1 cellular context compared by ENCODE assay signal in the genomic region with DNA sequence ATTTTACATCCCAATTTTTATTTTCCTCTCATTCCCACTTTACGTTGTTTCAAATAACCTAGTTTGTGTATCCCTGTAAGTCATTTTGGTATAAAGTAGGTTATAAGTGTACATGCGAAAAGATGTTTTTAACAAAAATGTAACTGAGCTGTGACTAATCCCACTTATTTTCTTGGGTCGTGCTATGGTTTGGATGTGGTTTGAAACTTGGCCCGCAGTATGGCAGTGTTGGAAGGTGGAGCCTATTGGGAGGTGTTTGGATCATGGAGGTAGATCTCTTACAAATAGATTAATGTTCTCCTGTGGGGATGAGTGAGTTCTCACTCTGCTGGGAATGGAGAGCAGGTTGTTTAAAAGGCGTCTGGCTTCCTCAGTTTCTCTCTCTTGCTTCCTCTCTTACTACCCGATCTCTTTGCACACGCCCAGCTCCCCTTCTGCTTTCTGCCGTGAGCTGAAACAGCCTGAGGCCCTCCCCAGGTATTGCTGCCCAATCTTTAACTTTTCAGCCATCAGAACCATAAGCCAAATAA.
TF ChIP-seq lines count a peak whose summit lies in the region.

No MANE protein-coding gene starts in this region.

TF ChIP-seq in K562, 482 proteins besides CTCF, POLR2A, EP300 and RAD21 (continued from another document):
- TF ChIP-seq, protein P1, sequence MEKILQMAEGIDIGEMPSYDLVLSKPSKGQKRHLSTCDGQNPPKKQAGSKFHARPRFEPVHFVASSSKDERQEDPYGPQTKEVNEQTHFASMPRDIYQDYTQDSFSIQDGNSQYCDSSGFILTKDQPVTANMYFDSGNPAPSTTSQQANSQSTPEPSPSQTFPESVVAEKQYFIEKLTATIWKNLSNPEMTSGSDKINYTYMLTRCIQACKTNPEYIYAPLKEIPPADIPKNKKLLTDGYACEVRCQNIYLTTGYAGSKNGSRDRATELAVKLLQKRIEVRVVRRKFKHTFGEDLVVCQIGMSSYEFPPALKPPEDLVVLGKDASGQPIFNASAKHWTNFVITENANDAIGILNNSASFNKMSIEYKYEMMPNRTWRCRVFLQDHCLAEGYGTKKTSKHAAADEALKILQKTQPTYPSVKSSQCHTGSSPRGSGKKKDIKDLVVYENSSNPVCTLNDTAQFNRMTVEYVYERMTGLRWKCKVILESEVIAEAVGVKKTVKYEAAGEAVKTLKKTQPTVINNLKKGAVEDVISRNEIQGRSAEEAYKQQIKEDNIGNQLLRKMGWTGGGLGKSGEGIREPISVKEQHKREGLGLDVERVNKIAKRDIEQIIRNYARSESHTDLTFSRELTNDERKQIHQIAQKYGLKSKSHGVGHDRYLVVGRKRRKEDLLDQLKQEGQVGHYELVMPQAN (IDR thresholded peaks at IDR 0.05; ENCODE audit: borderline replicate concordance), result no peak
- TF ChIP-seq NCOR1 (IDR thresholded peaks at IDR 0.05) (no peak), HOXB6 (CRISPR knock-in tag; IDR thresholded peaks at IDR 0.05; ENCODE audit: borderline replicate concordance) (no peak), U2AF1 (optimal IDR thresholded peaks at IDR 0.05; ENCODE audit: low read depth, low read length) (peak; percentile 10), PTBP1 (IDR thresholded peaks at IDR 0.05; ENCODE audit: low read depth, low read length) (no peak), HDAC6 (IDR thresholded peaks at IDR 0.05; ENCODE audit: low read depth, low read length) (no peak), MAZ (CRISPR knock-in tag; conservative IDR thresholded peaks at IDR 0.05 in 1 of 2, IDR thresholded peaks at IDR 0.05 in 1 of 2) (no peak), ZNF282 (CRISPR knock-in tag; IDR thresholded peaks at IDR 0.05) (no peak), DIDO1 (tag; IDR thresholded peaks at IDR 0.05; ENCODE audit: low read depth) (no peak), KHSRP (IDR thresholded peaks at IDR 0.05) (0 out of 2 replicates have a peak, but pooled peaks have one; percentile 35), OTX1 (CRISPR knock-in tag; IDR thresholded peaks at IDR 0.05) (no peak), LEF1 (IDR thresholded peaks at IDR 0.05) (no peak)
- TF ChIP-seq, protein P2, sequence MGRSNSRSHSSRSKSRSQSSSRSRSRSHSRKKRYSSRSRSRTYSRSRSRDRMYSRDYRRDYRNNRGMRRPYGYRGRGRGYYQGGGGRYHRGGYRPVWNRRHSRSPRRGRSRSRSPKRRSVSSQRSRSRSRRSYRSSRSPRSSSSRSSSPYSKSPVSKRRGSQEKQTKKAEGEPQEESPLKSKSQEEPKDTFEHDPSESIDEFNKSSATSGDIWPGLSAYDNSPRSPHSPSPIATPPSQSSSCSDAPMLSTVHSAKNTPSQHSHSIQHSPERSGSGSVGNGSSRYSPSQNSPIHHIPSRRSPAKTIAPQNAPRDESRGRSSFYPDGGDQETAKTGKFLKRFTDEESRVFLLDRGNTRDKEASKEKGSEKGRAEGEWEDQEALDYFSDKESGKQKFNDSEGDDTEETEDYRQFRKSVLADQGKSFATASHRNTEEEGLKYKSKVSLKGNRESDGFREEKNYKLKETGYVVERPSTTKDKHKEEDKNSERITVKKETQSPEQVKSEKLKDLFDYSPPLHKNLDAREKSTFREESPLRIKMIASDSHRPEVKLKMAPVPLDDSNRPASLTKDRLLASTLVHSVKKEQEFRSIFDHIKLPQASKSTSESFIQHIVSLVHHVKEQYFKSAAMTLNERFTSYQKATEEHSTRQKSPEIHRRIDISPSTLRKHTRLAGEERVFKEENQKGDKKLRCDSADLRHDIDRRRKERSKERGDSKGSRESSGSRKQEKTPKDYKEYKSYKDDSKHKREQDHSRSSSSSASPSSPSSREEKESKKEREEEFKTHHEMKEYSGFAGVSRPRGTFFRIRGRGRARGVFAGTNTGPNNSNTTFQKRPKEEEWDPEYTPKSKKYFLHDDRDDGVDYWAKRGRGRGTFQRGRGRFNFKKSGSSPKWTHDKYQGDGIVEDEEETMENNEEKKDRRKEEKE (IDR thresholded peaks at IDR 0.05; ENCODE audit: borderline replicate concordance in 1 of 2, control insufficient read depth in 1 of 2, low read depth in 2 of 2, low read length in 1 of 2), result no peak
- TF ChIP-seq, protein P3, sequence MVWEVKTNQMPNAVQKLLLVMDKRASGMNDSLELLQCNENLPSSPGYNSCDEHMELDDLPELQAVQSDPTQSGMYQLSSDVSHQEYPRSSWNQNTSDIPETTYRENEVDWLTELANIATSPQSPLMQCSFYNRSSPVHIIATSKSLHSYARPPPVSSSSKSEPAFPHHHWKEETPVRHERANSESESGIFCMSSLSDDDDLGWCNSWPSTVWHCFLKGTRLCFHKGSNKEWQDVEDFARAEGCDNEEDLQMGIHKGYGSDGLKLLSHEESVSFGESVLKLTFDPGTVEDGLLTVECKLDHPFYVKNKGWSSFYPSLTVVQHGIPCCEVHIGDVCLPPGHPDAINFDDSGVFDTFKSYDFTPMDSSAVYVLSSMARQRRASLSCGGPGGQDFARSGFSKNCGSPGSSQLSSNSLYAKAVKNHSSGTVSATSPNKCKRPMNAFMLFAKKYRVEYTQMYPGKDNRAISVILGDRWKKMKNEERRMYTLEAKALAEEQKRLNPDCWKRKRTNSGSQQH (CRISPR knock-in tag; IDR thresholded peaks at IDR 0.05), result no peak
- TF ChIP-seq, protein P4, sequence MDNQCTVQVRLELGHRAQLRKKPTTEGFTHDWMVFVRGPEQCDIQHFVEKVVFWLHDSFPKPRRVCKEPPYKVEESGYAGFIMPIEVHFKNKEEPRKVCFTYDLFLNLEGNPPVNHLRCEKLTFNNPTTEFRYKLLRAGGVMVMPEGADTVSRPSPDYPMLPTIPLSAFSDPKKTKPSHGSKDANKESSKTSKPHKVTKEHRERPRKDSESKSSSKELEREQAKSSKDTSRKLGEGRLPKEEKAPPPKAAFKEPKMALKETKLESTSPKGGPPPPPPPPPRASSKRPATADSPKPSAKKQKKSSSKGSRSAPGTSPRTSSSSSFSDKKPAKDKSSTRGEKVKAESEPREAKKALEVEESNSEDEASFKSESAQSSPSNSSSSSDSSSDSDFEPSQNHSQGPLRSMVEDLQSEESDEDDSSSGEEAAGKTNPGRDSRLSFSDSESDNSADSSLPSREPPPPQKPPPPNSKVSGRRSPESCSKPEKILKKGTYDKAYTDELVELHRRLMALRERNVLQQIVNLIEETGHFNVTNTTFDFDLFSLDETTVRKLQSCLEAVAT (IDR thresholded peaks at IDR 0.05), result peak in 1 of 2 experiments; percentile 45; a peak in 1 of 4 replicates
- TF ChIP-seq, protein P5, sequence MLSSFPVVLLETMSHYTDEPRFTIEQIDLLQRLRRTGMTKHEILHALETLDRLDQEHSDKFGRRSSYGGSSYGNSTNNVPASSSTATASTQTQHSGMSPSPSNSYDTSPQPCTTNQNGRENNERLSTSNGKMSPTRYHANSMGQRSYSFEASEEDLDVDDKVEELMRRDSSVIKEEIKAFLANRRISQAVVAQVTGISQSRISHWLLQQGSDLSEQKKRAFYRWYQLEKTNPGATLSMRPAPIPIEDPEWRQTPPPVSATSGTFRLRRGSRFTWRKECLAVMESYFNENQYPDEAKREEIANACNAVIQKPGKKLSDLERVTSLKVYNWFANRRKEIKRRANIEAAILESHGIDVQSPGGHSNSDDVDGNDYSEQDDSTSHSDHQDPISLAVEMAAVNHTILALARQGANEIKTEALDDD (IDR thresholded peaks at IDR 0.05), result no peak
- TF ChIP-seq, protein P6, sequence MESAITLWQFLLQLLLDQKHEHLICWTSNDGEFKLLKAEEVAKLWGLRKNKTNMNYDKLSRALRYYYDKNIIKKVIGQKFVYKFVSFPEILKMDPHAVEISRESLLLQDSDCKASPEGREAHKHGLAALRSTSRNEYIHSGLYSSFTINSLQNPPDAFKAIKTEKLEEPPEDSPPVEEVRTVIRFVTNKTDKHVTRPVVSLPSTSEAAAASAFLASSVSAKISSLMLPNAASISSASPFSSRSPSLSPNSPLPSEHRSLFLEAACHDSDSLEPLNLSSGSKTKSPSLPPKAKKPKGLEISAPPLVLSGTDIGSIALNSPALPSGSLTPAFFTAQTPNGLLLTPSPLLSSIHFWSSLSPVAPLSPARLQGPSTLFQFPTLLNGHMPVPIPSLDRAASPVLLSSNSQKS (CRISPR knock-in tag; IDR thresholded peaks at IDR 0.05), result no peak
- TF ChIP-seq, protein P7, sequence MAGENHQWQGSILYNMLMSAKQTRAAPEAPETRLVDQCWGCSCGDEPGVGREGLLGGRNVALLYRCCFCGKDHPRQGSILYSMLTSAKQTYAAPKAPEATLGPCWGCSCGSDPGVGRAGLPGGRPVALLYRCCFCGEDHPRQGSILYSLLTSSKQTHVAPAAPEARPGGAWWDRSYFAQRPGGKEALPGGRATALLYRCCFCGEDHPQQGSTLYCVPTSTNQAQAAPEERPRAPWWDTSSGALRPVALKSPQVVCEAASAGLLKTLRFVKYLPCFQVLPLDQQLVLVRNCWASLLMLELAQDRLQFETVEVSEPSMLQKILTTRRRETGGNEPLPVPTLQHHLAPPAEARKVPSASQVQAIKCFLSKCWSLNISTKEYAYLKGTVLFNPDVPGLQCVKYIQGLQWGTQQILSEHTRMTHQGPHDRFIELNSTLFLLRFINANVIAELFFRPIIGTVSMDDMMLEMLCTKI (IDR thresholded peaks at IDR 0.05; ENCODE audit: partially characterized antibody), result no peak
